ENCODE assay signal across 18 cellular contexts in the genomic region with DNA sequence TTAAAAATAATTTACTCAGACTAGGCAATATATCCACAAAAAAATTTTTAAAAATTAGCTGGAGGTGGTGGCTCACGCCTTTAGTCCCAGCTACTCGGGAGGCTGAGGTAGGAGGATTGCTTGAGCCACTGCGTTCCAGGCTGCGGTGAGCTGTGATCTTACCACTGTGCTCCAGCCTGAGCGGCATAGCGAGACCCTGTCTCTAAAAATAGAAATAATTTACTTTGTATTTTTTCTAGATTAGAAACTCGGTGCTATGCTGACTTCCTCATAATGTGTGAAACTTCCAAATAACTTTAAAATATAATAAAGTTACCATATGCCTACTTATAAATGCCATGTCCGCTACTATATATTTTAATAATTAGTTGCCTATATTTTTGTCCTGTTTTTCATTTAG. TPM values are rescaled to one million over a fixed set of nuclear protein-coding genes. Genes with fewer than 3 reads are reported as not detected.
DNase-seq lines count a peak whose midpoint lies in the region; ATAC-seq, FAIRE-seq and TF ChIP-seq lines count a peak whose summit lies in the region.
"Had no signal": no experiment of that assay in that cellular context is flagged by ENCODE, and none has a peak within 500 bp of the region (broad histone marks: within the 10 kb centered on the region; RNA-seq: fewer than 3 reads in every experiment).

No MANE protein-coding gene starts in this region.

- POLR2A ChIA-PET in HEK293T (lab: Yijun Ruan, JAX) = no interaction called here

- H3K9ac ChIP-seq in SU-DHL-6 (ENCODE audit: low read length) = no peak overlapping the region
- H3K9ac ChIP-seq: BLaER1, KMS-11 had no signal

- peaks cover 47% of the 10 kb centered on the region for H3K4me1 Mint-ChIP-seq in stimulated activated naive CD8-positive, alpha-beta T cell treated with anti-CD3 and anti-CD28 coated beads, Interleukin-15, Interleukin-2, amounts not matched to agents 100 ng/mL and 50 ng/mL, for 24 hours (ENCODE audit: low read depth)
- H3K4me1 Mint-ChIP-seq in stimulated activated naive CD8-positive, alpha-beta T cell treated with anti-CD3 and anti-CD28 coated beads, Interleukin-15, amount 100 ng/mL, for 72 hours = peaks cover 49% of the 10 kb centered on the region
- H3K4me1 Mint-ChIP-seq in dendritic cell treated with granulocyte-macrophage colony-stimulating factor and Interleukin-4, amounts not matched to agents 40 ng/mL and 50 ng/mL, for 4 days (ENCODE audit: low read depth) = peaks cover 21% of the 10 kb centered on the region
- no peaks in the 10 kb centered on the region for H3K4me1 Mint-ChIP-seq in Calu3 (ENCODE audit: low read depth, unreplicated experiment)

- no peak for TF ChIP-seq CTCF in SU-DHL-6 (IDR thresholded peaks at IDR 0.05; ENCODE audit: insufficient read depth, low read length, poor library complexity, severe bottlenecking)
- TF ChIP-seq CTCF in Calu3 (IDR thresholded peaks at IDR 0.05; ENCODE audit: unreplicated experiment) = no peak
- no peak for TF ChIP-seq CTCF in D721Med (IDR thresholded peaks at IDR 0.05; ENCODE audit: insufficient read depth, missing control alignments)

- BruUV-seq in Calu3 (replicated peaks; lab: Mats Ljungman, UMichigan) = no TSS peak

- peaks cover 29% of the 10 kb centered on the region for H3K36me3 Mint-ChIP-seq in stimulated activated naive CD8-positive, alpha-beta T cell treated with anti-CD3 and anti-CD28 coated beads, Interleukin-15, Interleukin-2, amounts not matched to agents 100 ng/mL and 50 ng/mL, for 24 hours (ENCODE audit: low read depth)
- H3K36me3 Mint-ChIP-seq in dendritic cell treated with granulocyte-macrophage colony-stimulating factor and Interleukin-4, amounts not matched to agents 40 ng/mL and 50 ng/mL, for 4 days (ENCODE audit: low read depth) = peaks cover 29% of the 10 kb centered on the region
- H3K36me3 Mint-ChIP-seq in Calu3 (ENCODE audit: insufficient read depth, unreplicated experiment) = peaks cover 4% of the 10 kb centered on the region

- DNase-seq in stimulated activated naive CD8-positive, alpha-beta T cell treated with anti-CD3 and anti-CD28 coated beads, Interleukin-15, amount 100 ng/mL, for 72 hours = no peak
- DNase-seq in NCI-H69 (lab: John Stamatoyannopoulos, UW) (no peak), Calu3 (no peak), D721Med (ENCODE audit: insufficient read length, low spot score) (no peak), HEK293T (ENCODE audit: extremely low spot score) (no peak)
- DNase-seq: DND-41, NCI-H1092 treated with DMSO at 0.1 percent for 48 hours, NCI-H146, NCI-H2029 treated with DMSO at 0.1 percent for 48 hours, NCI-H2171 treated with DMSO at 0.1 percent for 48 hours, NCI-H446 treated with DMSO at 0.1 percent for 48 hours, SHP77 had no signal

- H3K4me3 ChIP-seq in SU-DHL-6 (ENCODE audit: insufficient read depth, low read length, poor library complexity, severe bottlenecking) = no peak overlapping the region
- H3K4me3 ChIP-seq: BLaER1, SK-N-MC had no signal

- H3K27me3 Mint-ChIP-seq in stimulated activated naive CD8-positive, alpha-beta T cell treated with anti-CD3 and anti-CD28 coated beads, Interleukin-15, Interleukin-2, amounts not matched to agents 100 ng/mL and 50 ng/mL, for 24 hours = no peaks in the 10 kb centered on the region
- no peaks in the 10 kb centered on the region for H3K27me3 Mint-ChIP-seq in stimulated activated naive CD8-positive, alpha-beta T cell treated with anti-CD3 and anti-CD28 coated beads, Interleukin-15, amount 100 ng/mL, for 72 hours
- no peaks in the 10 kb centered on the region for H3K27me3 Mint-ChIP-seq in dendritic cell treated with granulocyte-macrophage colony-stimulating factor and Interleukin-4, amounts not matched to agents 40 ng/mL and 50 ng/mL, for 4 days
- no peaks in the 10 kb centered on the region for H3K27me3 Mint-ChIP-seq in Calu3 (ENCODE audit: unreplicated experiment)

- H3K27ac Mint-ChIP-seq in stimulated activated naive CD8-positive, alpha-beta T cell treated with anti-CD3 and anti-CD28 coated beads, Interleukin-15, Interleukin-2, amounts not matched to agents 100 ng/mL and 50 ng/mL, for 24 hours = no peak overlapping the region
- H3K27ac Mint-ChIP-seq in stimulated activated naive CD8-positive, alpha-beta T cell treated with anti-CD3 and anti-CD28 coated beads, Interleukin-15, amount 100 ng/mL, for 72 hours = no peak overlapping the region
- H3K27ac Mint-ChIP-seq in dendritic cell treated with granulocyte-macrophage colony-stimulating factor and Interleukin-4, amounts not matched to agents 40 ng/mL and 50 ng/mL, for 4 days = peak overlapping the region; percentile 51
- no peak overlapping the region for H3K27ac Mint-ChIP-seq in Calu3 (ENCODE audit: unreplicated experiment)

- no peaks in the 10 kb centered on the region for H3K9me3 Mint-ChIP-seq in stimulated activated naive CD8-positive, alpha-beta T cell treated with anti-CD3 and anti-CD28 coated beads, Interleukin-15, Interleukin-2, amounts not matched to agents 100 ng/mL and 50 ng/mL, for 24 hours
- no peaks in the 10 kb centered on the region for H3K9me3 Mint-ChIP-seq in stimulated activated naive CD8-positive, alpha-beta T cell treated with anti-CD3 and anti-CD28 coated beads, Interleukin-15, amount 100 ng/mL, for 72 hours
- H3K9me3 Mint-ChIP-seq in dendritic cell treated with granulocyte-macrophage colony-stimulating factor and Interleukin-4, amounts not matched to agents 40 ng/mL and 50 ng/mL, for 4 days = no peaks in the 10 kb centered on the region
- H3K9me3 Mint-ChIP-seq in Calu3 (ENCODE audit: low read depth, unreplicated experiment) = no peaks in the 10 kb centered on the region

- H3K4me2 ChIP-seq in SU-DHL-6 (ENCODE audit: low read depth, low read length, poor library complexity, severe bottlenecking) = peak overlapping the region; percentile 32
- H3K4me2 ChIP-seq: BLaER1, KMS-11 had no signal

- no peak for ATAC-seq in stimulated activated naive CD8-positive, alpha-beta T cell treated with anti-CD3 and anti-CD28 coated beads, Interleukin-15, amount 100 ng/mL, for 72 hours

- peaks cover 100% of the 10 kb centered on the region for H3K79me2 ChIP-seq in SU-DHL-6 (ENCODE audit: insufficient read depth, low read length)

- H2AFZ ChIP-seq in SU-DHL-6 (ENCODE audit: low read depth, low read length, severe bottlenecking) = no peak overlapping the region

- CTCF ChIA-PET in Calu3 (lab: Charles Lee) (no interaction called here), HEK293T (lab: Yijun Ruan, JAX) (no interaction called here)

- no peaks in the 10 kb centered on the region for H3K9me3 ChIP-seq in SU-DHL-6 (ENCODE audit: insufficient read depth, low read length)

- peak overlapping the region; percentile 0 for H3K4me3 Mint-ChIP-seq in stimulated activated naive CD8-positive, alpha-beta T cell treated with anti-CD3 and anti-CD28 coated beads, Interleukin-15, Interleukin-2, amounts not matched to agents 100 ng/mL and 50 ng/mL, for 24 hours
- no peak overlapping the region for H3K4me3 Mint-ChIP-seq in stimulated activated naive CD8-positive, alpha-beta T cell treated with anti-CD3 and anti-CD28 coated beads, Interleukin-15, amount 100 ng/mL, for 72 hours
- no peak overlapping the region for H3K4me3 Mint-ChIP-seq in dendritic cell treated with granulocyte-macrophage colony-stimulating factor and Interleukin-4, amounts not matched to agents 40 ng/mL and 50 ng/mL, for 4 days
- no peak overlapping the region for H3K4me3 Mint-ChIP-seq in Calu3 (ENCODE audit: low read depth, unreplicated experiment)

- H3K27me3 ChIP-seq in SU-DHL-6 (ENCODE audit: low read length) = no peaks in the 10 kb centered on the region
- H3K27me3 ChIP-seq: BLaER1 had no signal

- no peak overlapping the region; the same call in 1 of the 2 replicates for H3K27ac ChIP-seq in SU-DHL-6 (ENCODE audit: low read depth, low read length)
- H3K27ac ChIP-seq: BLaER1, KMS-11, SK-N-MC had no signal

- no peak for FAIRE-seq in D721Med (lab: Jason Lieb, UNC)

- no peaks in the 10 kb centered on the region for H3K36me3 ChIP-seq in SU-DHL-6 (ENCODE audit: low read length)

- no peaks in the 10 kb centered on the region for H3K9me2 ChIP-seq in SU-DHL-6 (replicated peaks; ENCODE audit: insufficient read depth, low read length)

- intact Hi-C loops in dendritic cell treated with granulocyte-macrophage colony-stimulating factor and Interleukin-4, amounts not matched to agents 40 ng/mL and 50 ng/mL, for 4 days (cut with micrococcal nuclease) = no loop called here
- intact Hi-C loops in Calu3 (cut with micrococcal nuclease; ENCODE audit: unreplicated experiment) = no loop called here

- H4K20me1 ChIP-seq in SU-DHL-6 (ENCODE audit: low read depth, low read length) = peaks cover 41% of the 10 kb centered on the region

- H3F3A ChIP-seq in SU-DHL-6 (ENCODE audit: insufficient read depth) = peaks cover 14% of the 10 kb centered on the region; the same call in 1 of the 2 replicates

TF ChIP-seq in HEK293T, 16 proteins besides CTCF, POLR2A, EP300 and RAD21:
- TF ChIP-seq FOXM1 (IDR thresholded peaks at IDR 0.05; ENCODE audit: borderline replicate concordance) = no peak
- TF ChIP-seq LEF1 (IDR thresholded peaks at IDR 0.05; ENCODE audit: borderline replicate concordance) = no peak
- TF ChIP-seq FOXK2 (IDR thresholded peaks at IDR 0.05) = no peak
- TF ChIP-seq ELF4 (IDR thresholded peaks at IDR 0.05) = no peak
- no peak for TF ChIP-seq CTBP1 (IDR thresholded peaks at IDR 0.05; ENCODE audit: borderline replicate concordance)
- TF ChIP-seq BHLHE40 (IDR thresholded peaks at IDR 0.05; ENCODE audit: borderline replicate concordance) = no peak
- TF ChIP-seq ARNT (IDR thresholded peaks at IDR 0.05) = no peak
- TF ChIP-seq NFRKB (IDR thresholded peaks at IDR 0.05) = no peak
- TF ChIP-seq FOXA1 (IDR thresholded peaks at IDR 0.05) = no peak

RNA-seq across cellular contexts. Expression of a gene that starts 6.7 kb away (rescaled TPM):
- total RNA-seq in Calu3 (2022) = 55.4 and 58.3 TPM in 2 replicates

RNA-seq across cellular contexts. Expression of a gene that starts 17.1 kb away (rescaled TPM):
- total RNA-seq in Calu3 (2022) = 26.0 and 27.0 TPM in 2 replicates
